In the genomic region with DNA sequence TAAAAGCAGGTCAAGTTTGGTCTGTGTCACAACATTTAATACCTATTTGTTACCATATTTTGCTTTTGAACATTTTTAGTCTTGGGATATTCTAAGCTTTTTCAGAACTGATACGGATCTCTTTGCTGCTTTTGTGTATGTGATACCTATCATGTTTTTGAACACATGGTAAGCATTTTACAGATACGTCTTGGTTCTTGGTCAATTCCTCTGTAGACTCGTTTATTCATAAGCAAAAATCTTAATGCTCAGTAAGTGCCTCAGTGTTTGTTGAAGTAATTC, we compare ENCODE assay signal across 8 cellular contexts. TPM values are rescaled to one million over a fixed set of nuclear protein-coding genes. Genes with fewer than 3 reads are reported as not detected.
A peak's percentile ranks its signal among the peaks of the same experiment; 100 is the strongest.
DNase-seq lines count a peak whose midpoint lies in the region; TF ChIP-seq lines count a peak whose summit lies in the region.

No MANE protein-coding gene starts in this region.

- TF ChIP-seq CTCF in tibial nerve (IDR thresholded peaks at IDR 0.05), result no peak

- no peak for DNase-seq in activated naive CD4-positive, alpha-beta T cell treated with anti-CD3 and anti-CD28 coated beads for 36 hours
- no peak for DNase-seq in activated naive CD4-positive, alpha-beta T cell treated with Interleukin-2 at 50 U/mL for 16 hours
- DNase-seq in tibial nerve (ENCODE audit: low spot score in 2 of 2) (no peak), GM03348 (ENCODE audit: low spot score) (no peak), cerebellar cortex (ENCODE audit: low spot score) (no peak)
- DNase-seq in stimulated activated CD4-positive, alpha-beta T cell treated with anti-CD3 and anti-CD28 coated beads, Interleukin-2, amount 100 ng/mL, for 24 hours, result no peak

- H3K27ac ChIP-seq in layer of hippocampus (ENCODE audit: low read depth, low read length) (peak overlapping the region; percentile 99), tibial nerve (peak overlapping the region; percentile 96 to 99 (median 98))

- WGBS in tibial nerve, 2 donors, result 0 to 1% methylated on average over 3 of the region's 3 CpGs

- peaks cover 41% of the 10 kb centered on the region for H3K36me3 Mint-ChIP-seq in activated naive CD4-positive, alpha-beta T cell treated with anti-CD3 and anti-CD28 coated beads for 36 hours (ENCODE audit: low read depth)
- H3K36me3 Mint-ChIP-seq in activated naive CD8-positive, alpha-beta T cell, result peaks cover 30% of the 10 kb centered on the region

- no peaks in the 10 kb centered on the region for H3K27me3 Mint-ChIP-seq in activated naive CD4-positive, alpha-beta T cell treated with anti-CD3 and anti-CD28 coated beads for 36 hours (ENCODE audit: low read depth)
- no peaks in the 10 kb centered on the region for H3K27me3 Mint-ChIP-seq in activated naive CD8-positive, alpha-beta T cell

- peaks cover 41% of the 10 kb centered on the region for H3K4me1 Mint-ChIP-seq in activated naive CD4-positive, alpha-beta T cell treated with anti-CD3 and anti-CD28 coated beads for 36 hours (ENCODE audit: low read depth)
- H3K4me1 Mint-ChIP-seq in activated naive CD8-positive, alpha-beta T cell (ENCODE audit: low read depth), result peaks cover 34% of the 10 kb centered on the region

- H3K4me1 ChIP-seq in tibial nerve, result peaks cover 0 to 20% (median 5%) of the 10 kb centered on the region in 4 donors

- H3K9me3 ChIP-seq in tibial nerve, result peaks cover 0 to 3% (median 0%) of the 10 kb centered on the region in 4 donors

- H3K27me3 ChIP-seq in layer of hippocampus (ENCODE audit: control insufficient read depth, insufficient read depth, low read length), result no peaks in the 10 kb centered on the region
- no peaks in the 10 kb centered on the region for H3K27me3 ChIP-seq in tibial nerve

- TF ChIP-seq EP300 in tibial nerve (IDR thresholded peaks at IDR 0.05), result no peak

- H3K9me3 Mint-ChIP-seq in activated naive CD4-positive, alpha-beta T cell treated with anti-CD3 and anti-CD28 coated beads for 36 hours, result peaks cover 22% of the 10 kb centered on the region
- peaks cover 19% of the 10 kb centered on the region for H3K9me3 Mint-ChIP-seq in activated naive CD8-positive, alpha-beta T cell (ENCODE audit: low read depth)

- peak overlapping the region; percentile 94 for H3K4me3 Mint-ChIP-seq in activated naive CD4-positive, alpha-beta T cell treated with anti-CD3 and anti-CD28 coated beads for 36 hours
- peak overlapping the region; percentile 95 for H3K4me3 Mint-ChIP-seq in activated naive CD8-positive, alpha-beta T cell

- intact Hi-C loops in activated naive CD4-positive, alpha-beta T cell treated with anti-CD3 and anti-CD28 coated beads for 36 hours (cut with micrococcal nuclease), result loop anchor here (2.0 kb wide), 3 partner anchors 113 to 375 kb away; partner anchors contain the start of gene INO80C

- no peak for TF ChIP-seq POLR2A in tibial nerve (IDR thresholded peaks at IDR 0.05)

- peak overlapping the region; percentile 71 to 85 (median 72) for H3K4me3 ChIP-seq in tibial nerve

- peaks cover 0 to 40% (median 12%) of the 10 kb centered on the region in 3 donors for H3K36me3 ChIP-seq in tibial nerve

- CTCF ChIA-PET in activated naive CD4-positive, alpha-beta T cell treated with anti-CD3 and anti-CD28 coated beads for 36 hours (lab: Charles Lee), result interaction anchor here (1.0 kb wide), 1 partner anchor 216 kb away, joined by 3 read pairs; no protein-coding TSS in a partner anchor

- peak overlapping the region; percentile 99 for H3K27ac Mint-ChIP-seq in activated naive CD4-positive, alpha-beta T cell treated with anti-CD3 and anti-CD28 coated beads for 36 hours
- peak overlapping the region; percentile 98 for H3K27ac Mint-ChIP-seq in activated naive CD8-positive, alpha-beta T cell

RNA-seq across cellular contexts. Expression of gene ZNF397, which starts 0.6 kb away (rescaled TPM):
- total RNA-seq in activated naive CD4-positive, alpha-beta T cell treated with anti-CD3 and anti-CD28 coated beads for 36 hours, result 10 to 100 TPM; 22.6 to 23.2 TPM
- total RNA-seq in tibial nerve, result 10 to 100 TPM; 35.4 to 54.5 (median 43.3) TPM

RNA-seq across cellular contexts. Expression of gene ZSCAN30, which starts 48.6 kb away (rescaled TPM):
- total RNA-seq in activated naive CD4-positive, alpha-beta T cell treated with anti-CD3 and anti-CD28 coated beads for 36 hours, result 10 to 100 TPM; 12.0 to 14.3 TPM
- total RNA-seq in tibial nerve, result 10 to 100 TPM; 26.6 to 46.7 (median 32.5) TPM
